Comparison of ENCODE assay signal across 6 cellular contexts in the genomic region with DNA sequence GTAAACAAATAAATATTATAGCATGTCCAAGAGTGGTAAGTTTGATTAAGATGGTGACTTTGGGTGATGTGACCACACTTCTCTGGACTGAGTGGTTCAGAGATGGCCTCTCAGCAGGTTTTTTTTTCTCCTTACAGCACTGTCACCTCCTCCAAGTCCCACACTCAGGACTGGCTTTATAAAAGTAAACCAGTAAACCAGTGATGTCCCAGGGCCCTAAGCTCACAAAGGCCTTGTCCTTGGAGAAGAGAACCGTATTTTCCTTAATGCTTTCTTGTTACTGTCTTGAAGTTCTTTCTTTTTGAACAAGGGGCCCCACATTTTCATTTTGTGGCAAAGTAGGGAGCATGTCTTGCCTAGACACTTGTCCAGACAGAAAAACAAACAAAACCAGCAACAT.
"Had no signal": no experiment of that assay in that cellular context is flagged by ENCODE, and none has a peak within 500 bp of the region (broad histone marks: within the 10 kb centered on the region; RNA-seq: fewer than 3 reads in every experiment).

No MANE protein-coding gene starts in this region.

- DNase-seq: IMR-90, KBM-7, KG1 had no signal

- H3K4me3 ChIP-seq: K562 had no signal

- H3K9ac ChIP-seq: KMS-11 had no signal

- H3K4me2 ChIP-seq: KMS-11 had no signal

- H3K27ac ChIP-seq: HL-60, KMS-11 had no signal
